In the genomic region with DNA sequence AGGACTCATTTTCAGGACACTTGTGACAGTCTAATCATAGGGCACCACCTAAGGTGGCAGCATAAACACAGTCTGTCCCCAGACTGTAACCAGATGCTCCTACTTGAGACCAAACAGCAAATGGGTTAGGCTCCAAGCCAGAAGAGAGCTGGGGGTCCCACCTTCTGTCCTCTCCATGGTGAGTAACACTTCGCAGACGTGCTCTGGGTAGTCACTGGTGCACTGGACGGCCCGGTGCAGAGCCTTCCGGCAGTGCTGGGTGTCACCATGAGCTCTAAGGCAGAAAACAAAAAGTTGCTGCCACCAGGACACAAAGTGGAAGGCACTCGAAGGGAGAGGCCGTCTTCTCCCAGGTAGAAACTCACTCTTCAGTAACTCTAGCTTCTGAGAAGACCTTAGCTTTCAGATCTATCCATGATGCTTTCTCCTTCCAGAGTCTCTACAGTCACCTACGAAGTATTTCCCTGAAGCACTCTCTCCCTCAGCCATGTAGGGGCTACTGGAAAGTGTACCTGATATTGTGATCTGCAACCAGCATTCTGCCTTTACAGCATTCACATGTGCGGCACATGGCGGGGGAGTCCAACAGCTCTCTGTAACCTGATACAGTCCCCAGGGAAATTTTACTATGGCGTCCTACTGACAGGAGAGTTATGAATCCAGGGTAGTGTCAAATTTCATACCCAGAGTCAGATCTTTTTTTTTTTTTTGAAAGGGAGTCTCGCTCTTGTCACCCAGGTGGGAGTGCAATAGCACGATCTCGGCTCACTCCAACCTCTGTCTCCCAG, we compare ENCODE assay signal across 17 cellular contexts. TPM values are rescaled to one million over a fixed set of nuclear protein-coding genes. Genes with fewer than 3 reads are reported as not detected.
DNase-seq lines count a peak whose midpoint lies in the region; ATAC-seq and TF ChIP-seq lines count a peak whose summit lies in the region.
"Had no signal": no experiment of that assay in that cellular context is flagged by ENCODE, and none has a peak within 500 bp of the region (broad histone marks: within the 10 kb centered on the region; RNA-seq: fewer than 3 reads in every experiment).

No MANE protein-coding gene starts in this region.

- no peaks in the 10 kb centered on the region for H3K27me3 ChIP-seq in mammary epithelial cell (ENCODE audit: insufficient read depth, low read length)
- H3K27me3 ChIP-seq: BLaER1 had no signal

- H3K27ac ChIP-seq in mammary epithelial cell (ENCODE audit: insufficient read depth, low read depth, low read length): no peak overlapping the region
- H3K27ac ChIP-seq: BLaER1, epithelial cell of prostate, GM23248 had no signal

- no peaks in the 10 kb centered on the region for H3K27me3 Mint-ChIP-seq in nephron (ENCODE audit: low read depth)
- H3K27me3 Mint-ChIP-seq: activated CD8-positive, alpha-beta T cell treated with anti-CD3 and anti-CD28 coated beads for 36 hours had no signal

- intact Hi-C loops in mammary epithelial cell (cut with micrococcal nuclease): no loop called here

- H3K9me3 Mint-ChIP-seq in nephron: no peaks in the 10 kb centered on the region
- H3K9me3 Mint-ChIP-seq: activated CD8-positive, alpha-beta T cell treated with anti-CD3 and anti-CD28 coated beads for 36 hours; natural killer cell had no signal

- TF ChIP-seq CTCF in nephron (IDR thresholded peaks at IDR 0.05; ENCODE audit: unreplicated experiment in 3 of 3) (no peak), mammary epithelial cell (conservative IDR thresholded peaks at IDR 0.05 in 1 of 2, IDR thresholded peaks at IDR 0.05 in 1 of 2; ENCODE audit: extremely low read depth in 1 of 2, insufficient read depth in 1 of 2, low read depth in 1 of 2, low read length in 2 of 2) (no peak)

- H4K20me1 ChIP-seq in mammary epithelial cell (ENCODE audit: insufficient read depth, low read length): no peaks in the 10 kb centered on the region

- H3K4me3 Mint-ChIP-seq in nephron: no peak overlapping the region
- H3K4me3 Mint-ChIP-seq: activated CD8-positive, alpha-beta T cell treated with anti-CD3 and anti-CD28 coated beads for 36 hours; natural killer cell had no signal

- BruUV-seq in mammary epithelial cell (replicated peaks; lab: Mats Ljungman, UMichigan): no TSS peak

- H3K4me3 ChIP-seq in mammary epithelial cell (replicated peaks in 1 of 3; ENCODE audit: insufficient read depth in 1 of 3, low read depth in 2 of 3, low read length in 3 of 3): no peak overlapping the region
- H3K4me3 ChIP-seq: BLaER1, GM23248, lung had no signal

- in situ Hi-C loops in mammary epithelial cell (cut with MboI; ENCODE audit: low sequenced_read_pairs in 2 of 2): loop anchor here in 1 of 2 donors (25.0 kb wide), 1 partner anchor 820 kb away; no protein-coding TSS in a partner anchor

- peaks cover 15% of the 10 kb centered on the region for H3K79me2 ChIP-seq in mammary epithelial cell (ENCODE audit: insufficient read depth, low read length)

- DNase-seq in DMS79 treated with DMSO at 0.1 percent for 48 hours (lab: John Stamatoyannopoulos, UW) (peak; percentile 46), NCI-H128 (lab: John Stamatoyannopoulos, UW; ENCODE audit: unreplicated experiment) (peak; percentile 67), NCI-H524 treated with DMSO at 0.1 percent for 48 hours (lab: John Stamatoyannopoulos, UW) (peak; percentile 94), mammary epithelial cell (no peak)
- DNase-seq in stimulated activated CD4-positive, alpha-beta T cell treated with anti-CD3 and anti-CD28 coated beads, Interleukin-2, amount 100 ng/mL, for 48 hours: no peak
- DNase-seq: activated CD8-positive, alpha-beta T cell treated with anti-CD3 and anti-CD28 coated beads for 36 hours; cortex of kidney; DND-41; GM23248; natural killer cell; NCI-H446 had no signal

- H3K9me3 ChIP-seq in mammary epithelial cell (replicated peaks; ENCODE audit: insufficient read depth, low read length): no peaks in the 10 kb centered on the region
- H3K9me3 ChIP-seq: BLaER1 had no signal

- no peak for ATAC-seq in HG03378 (IDR thresholded peaks at IDR 0.05; ENCODE audit: unreplicated experiment)
- ATAC-seq: activated CD8-positive, alpha-beta T cell treated with anti-CD3 and anti-CD28 coated beads for 36 hours; natural killer cell; SK-N-SH treated with all-trans-retinoic acid at 6 μM for 48 hours had no signal

- no peak overlapping the region for H3K9ac ChIP-seq in mammary epithelial cell (ENCODE audit: insufficient read depth, low read length)
- H3K9ac ChIP-seq: BLaER1, GM23248 had no signal

- H3K4me2 ChIP-seq in mammary epithelial cell (ENCODE audit: insufficient read depth, low read depth, low read length): no peak overlapping the region
- H3K4me2 ChIP-seq: BLaER1 had no signal

- peaks cover 33% of the 10 kb centered on the region for H3K36me3 ChIP-seq in mammary epithelial cell (ENCODE audit: insufficient read depth, low read length)

- 79% methylated on average over 14 of the region's 14 CpGs for WGBS in mammary epithelial cell (ENCODE audit: low coverage, missing lambda C conversion rate)

- peaks cover 70% of the 10 kb centered on the region for H3K36me3 Mint-ChIP-seq in nephron (ENCODE audit: low read depth)

- H3K27ac Mint-ChIP-seq in nephron: peak overlapping the region in 2 of 3 experiments; percentile 18 to 35
- H3K27ac Mint-ChIP-seq: activated CD8-positive, alpha-beta T cell treated with anti-CD3 and anti-CD28 coated beads for 36 hours; natural killer cell had no signal

- H2AFZ ChIP-seq in mammary epithelial cell (ENCODE audit: low read depth, low read length): no peak overlapping the region
- H2AFZ ChIP-seq: GM23248 had no signal

- H3K4me1 ChIP-seq in mammary epithelial cell (ENCODE audit: insufficient read depth, low read length): no peaks in the 10 kb centered on the region

- dilution Hi-C loops in mammary epithelial cell (cut with HindIII; ENCODE audit: low sequenced_read_pairs): no loop called here

- CTCF ChIA-PET in mammary epithelial cell (lab: Charles Lee; ENCODE audit: low non-redundant PET): no interaction called here

- H3K4me1 Mint-ChIP-seq in nephron: peaks cover 5% of the 10 kb centered on the region

RNA-seq across cellular contexts. Expression of gene FICD, which starts 17.2 kb away (rescaled TPM):
- total RNA-seq in mammary epithelial cell: 1 to 10 TPM; 5.5 to 5.6 TPM
- 0.80 TPM for polyA plus RNA-seq in mammary epithelial cell
- not detected for polyA minus RNA-seq in mammary epithelial cell

RNA-seq across cellular contexts. Expression of gene SART3, which starts 28.7 kb away (rescaled TPM):
- 10 to 100 TPM; 34.7 to 60.7 TPM for total RNA-seq in mammary epithelial cell
- polyA plus RNA-seq in mammary epithelial cell: 14.9 TPM
- polyA minus RNA-seq in mammary epithelial cell: 61.0 TPM

RNA-seq across cellular contexts. Expression of gene ISCU, which starts 30.1 kb away (rescaled TPM):
- total RNA-seq in mammary epithelial cell: 10 to 100 TPM; 55.3 to 77.6 TPM
- polyA plus RNA-seq in mammary epithelial cell: 79.1 TPM
- polyA minus RNA-seq in mammary epithelial cell: 64.0 TPM

Comparison
In these comparisons a context has a peak if more than half of its experiments do, and no peak if none do; other contexts are left out.
1. DNase-seq: peak in DMS79 treated with DMSO at 0.1 percent for 48 hours (single experiment), NCI-H128 (single experiment) and NCI-H524 treated with DMSO at 0.1 percent for 48 hours (single experiment); none in stimulated activated CD4-positive, alpha-beta T cell treated with anti-CD3 and anti-CD28 coated beads, Interleukin-2, amount 100 ng/mL, for 48 hours (0 of 2) and mammary epithelial cell (single experiment).